In the genomic region with DNA sequence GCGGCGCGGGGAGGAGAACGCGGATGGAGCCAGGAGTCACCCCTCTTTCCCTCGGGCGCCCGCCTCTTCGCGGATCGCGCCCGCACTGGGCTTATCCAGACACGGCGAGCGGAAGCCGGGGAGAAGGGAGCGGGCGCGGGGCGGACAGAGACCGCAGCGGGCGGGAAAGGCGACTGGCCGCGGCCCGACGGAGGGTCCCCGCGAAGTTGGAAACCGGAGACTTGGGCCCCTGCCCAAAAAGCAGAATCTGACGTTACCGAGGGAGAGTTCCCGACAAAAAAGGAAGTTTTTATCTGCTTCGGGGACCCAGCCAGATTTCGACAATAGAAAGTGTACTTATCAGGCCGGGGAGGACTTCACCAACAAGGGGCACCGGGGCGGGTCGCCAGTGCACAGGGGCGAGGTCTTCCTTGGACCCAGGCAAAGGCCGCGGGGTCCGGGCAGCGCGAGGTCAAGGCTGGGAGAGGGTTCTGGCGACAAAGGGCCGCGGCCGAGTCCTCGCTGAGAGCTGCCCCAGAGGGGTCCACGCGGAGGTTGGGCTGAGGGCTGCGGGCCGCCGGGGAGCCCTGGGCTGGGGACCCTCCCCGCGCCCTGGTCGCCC, we compare ENCODE assay signal across 8 cellular contexts. TPM values are rescaled to one million over a fixed set of nuclear protein-coding genes. Genes with fewer than 3 reads are reported as not detected.
DNase-seq lines count a peak whose midpoint lies in the region; ATAC-seq, FAIRE-seq and TF ChIP-seq lines count a peak whose summit lies in the region.

No MANE protein-coding gene starts in this region.

- ATAC-seq in HCT116 (peak; percentile 12), HepG2 (peak; percentile 24), GM21786 (IDR thresholded peaks at IDR 0.05; ENCODE audit: unreplicated experiment) (no peak)

- no peaks in the 10 kb centered on the region for H3K9me2 ChIP-seq in HCT116 (ENCODE audit: insufficient read depth)

- peak overlapping the region; percentile 29; the same call in 1 of the 2 replicates for H3K27ac ChIP-seq in 22Rv1
- peak overlapping the region; percentile 80 for H3K27ac ChIP-seq in HCT116 (ENCODE audit: low read depth, low read length)
- peak overlapping the region; percentile 88 to 92 for H3K27ac ChIP-seq in breast epithelium
- no peak overlapping the region for H3K27ac ChIP-seq in HepG2 (ENCODE audit: extremely low read length, insufficient read depth, low read length)
- no peak overlapping the region for H3K27ac ChIP-seq in tibial artery

- H3K36me3 ChIP-seq in HCT116 (ENCODE audit: control insufficient read depth in 1 of 2, insufficient read depth in 2 of 2, low read length in 2 of 2) (no peaks in the 10 kb centered on the region), breast epithelium (no peaks in the 10 kb centered on the region), HepG2 (replicated peaks in 1 of 2; ENCODE audit: control insufficient read depth in 1 of 2, insufficient read depth in 2 of 2, low read length in 2 of 2) (no peaks in the 10 kb centered on the region), tibial artery (no peaks in the 10 kb centered on the region)

- intact Hi-C loops in HCT116 (cut with micrococcal nuclease), result no loop called here
- intact Hi-C loops in breast epithelium (cut with DNase I; ENCODE audit: low total_unique reads), result no loop called here
- intact Hi-C loops in HepG2 (cut with micrococcal nuclease; ENCODE audit: unreplicated experiment), result loop anchor here (5.0 kb wide), 1 partner anchor 33 kb away; no protein-coding TSS in a partner anchor
- intact Hi-C loops in tibial artery (cut with DNase I; ENCODE audit: low total_unique reads), result no loop called here

- CTCF ChIA-PET in HCT116 (lab: Charles Lee), result interaction anchor here (0.9 to 1.5 kb wide), 6 partner anchors 28 to 128 kb away, joined by 3 to 9 read pairs (median 4); no protein-coding TSS in a partner anchor
- CTCF ChIA-PET in HepG2 (lab: Yijun Ruan, JAX; ENCODE audit: low intra/inter-chr PET ratio, low total read pairs), result interaction anchor here (1.2 to 1.8 kb wide), 2 partner anchors 37 to 61 kb away, joined by 5 read pairs; no protein-coding TSS in a partner anchor

- TF ChIP-seq RAD21 in HCT116 (IDR thresholded peaks at IDR 0.05; ENCODE audit: low read depth) (no peak), HepG2 (CRISPR knock-in tag; IDR thresholded peaks at IDR 0.05) (no peak)

- no peaks in the 10 kb centered on the region for H3K9me3 ChIP-seq in HCT116 (ENCODE audit: control insufficient read depth in 1 of 2, insufficient read depth in 1 of 2, low read depth in 1 of 2, low read length in 2 of 2)
- H3K9me3 ChIP-seq in breast epithelium, result no peaks in the 10 kb centered on the region
- H3K9me3 ChIP-seq in HepG2 (ENCODE audit: low read length), result no peaks in the 10 kb centered on the region
- no peaks in the 10 kb centered on the region for H3K9me3 ChIP-seq in tibial artery

- peak overlapping the region; percentile 29 for H2AFZ ChIP-seq in HCT116 (ENCODE audit: low read depth, low read length, poor library complexity, severe bottlenecking)
- no peak overlapping the region for H2AFZ ChIP-seq in HepG2 (ENCODE audit: low read length)

- H3K79me2 ChIP-seq in HCT116 (ENCODE audit: insufficient read depth, low read length), result no peaks in the 10 kb centered on the region; the same call in 1 of the 2 replicates
- no peaks in the 10 kb centered on the region for H3K79me2 ChIP-seq in HepG2 (ENCODE audit: insufficient read depth, low read length)

- no peak for DNase-seq in HCT116 (ENCODE audit: low read depth, low spot score)
- no peak for DNase-seq in breast epithelium (ENCODE audit: low spot score in 2 of 2)
- DNase-seq in HepG2 (ENCODE audit: low spot score), result no peak
- DNase-seq in tibial artery, result no peak
- DNase-seq in NCI-H2107 (lab: John Stamatoyannopoulos, UW), result no peak
- no peak for DNase-seq in HPDE6-E6E7 (ENCODE audit: extremely low spot score)

- TF ChIP-seq EP300 in HepG2 (IDR thresholded peaks at IDR 0.05; ENCODE audit: low read depth in 2 of 2, low read length in 2 of 2) (no peak), HepG2 (CRISPR knock-in tag; IDR thresholded peaks at IDR 0.05; ENCODE audit: borderline replicate concordance) (no peak)

- RAD21 ChIA-PET in HCT116 (lab: Charles Lee; ENCODE audit: low non-redundant PET in 1 of 2, low total read pairs in 2 of 2, uncharacterized antibody in 2 of 2, unreplicated experiment in 2 of 2), result no interaction called here

- BruUV-seq in HCT116 (replicated peaks; lab: Mats Ljungman, UMichigan), result TSS peak; percentile 63
- no TSS peak for BruUV-seq in HepG2 (replicated peaks; lab: Mats Ljungman, UMichigan)

- H3K4me2 ChIP-seq in HCT116 (ENCODE audit: low read length) (peak overlapping the region; percentile 99), HepG2 (ENCODE audit: low read depth, low read length) (peak overlapping the region; percentile 73)

- in situ Hi-C loops in HepG2 (cut with HindIII; ENCODE audit: extremely low pct_ligation_motif_present, low pct_unique_long_range_greater_than_20kb), result no loop called here

- no peak for TF ChIP-seq POLR2A in HCT116 (IDR thresholded peaks at IDR 0.05; ENCODE audit: borderline replicate concordance, extremely low read depth, insufficient read depth, insufficient read length)
- TF ChIP-seq POLR2A in breast epithelium (IDR thresholded peaks at IDR 0.05), result no peak
- no peak for TF ChIP-seq POLR2A in HepG2 (IDR thresholded peaks at IDR 0.05; ENCODE audit: insufficient read depth in 1 of 2, low read depth in 2 of 2, low read length in 2 of 2)

- FAIRE-seq in HepG2 (lab: Jason Lieb, UNC), result no peak

- POLR2A ChIA-PET in HCT116 (lab: Charles Lee) (interaction anchor here (0.6 to 1.9 kb wide), 6 partner anchors 8 to 38 kb away, joined by 3 to 10 read pairs (median 8); no protein-coding TSS in a partner anchor), HepG2 (lab: Yijun Ruan, JAX) (interaction anchor here (1.0 to 3.2 kb wide), 9 partner anchors 9 to 87 kb away, joined by 3 to 19 read pairs (median 4); a partner anchor contains a TSS)

- H4K20me1 ChIP-seq in HCT116 (ENCODE audit: insufficient read depth) (no peaks in the 10 kb centered on the region), HepG2 (ENCODE audit: insufficient read depth, low read length) (no peaks in the 10 kb centered on the region)

- H3K4me3 ChIP-seq in HCT116 (replicated peaks in 1 of 2; ENCODE audit: low read depth in 1 of 2, low read length in 2 of 2) (peak overlapping the region; percentile 68 to 87), breast epithelium (peak overlapping the region; percentile 72 to 85 (median 76)), HepG2 (replicated peaks in 1 of 3; ENCODE audit: insufficient read depth in 1 of 3, low read depth in 2 of 3, low read length in 3 of 3) (peak overlapping the region; percentile 55 to 72 (median 58)), tibial artery (peak overlapping the region; percentile 46 to 63)

- H3K27me3 ChIP-seq in HCT116 (ENCODE audit: insufficient read depth, low read length), result no peaks in the 10 kb centered on the region
- peaks cover 3 to 5% of the 10 kb centered on the region in 2 donors for H3K27me3 ChIP-seq in breast epithelium
- peaks cover 11 to 44% of the 10 kb centered on the region in 2 experiments; a peak in 4 of 5 replicates for H3K27me3 ChIP-seq in HepG2 (ENCODE audit: control insufficient read depth in 1 of 2, insufficient read depth in 2 of 2, low read length in 2 of 2)
- peaks cover 0 to 49% of the 10 kb centered on the region in 2 donors for H3K27me3 ChIP-seq in tibial artery

- 40% methylated on average over 38 of the region's 60 CpGs for WGBS in HepG2 (ENCODE audit: low lambda C conversion rate)

- H3K9ac ChIP-seq in HCT116 (ENCODE audit: low read length), result peak overlapping the region; percentile 86
- H3K9ac ChIP-seq in HepG2 (ENCODE audit: insufficient read depth, low read depth, low read length), result no peak overlapping the region; the same call in 1 of the 2 replicates

- TF ChIP-seq CTCF in 22Rv1 (IDR thresholded peaks at IDR 0.05) (no peak), HCT116 (IDR thresholded peaks at IDR 0.05 in 2 of 3, conservative IDR thresholded peaks at IDR 0.05 in 1 of 3; ENCODE audit: borderline replicate concordance in 1 of 3, insufficient read depth in 1 of 3, low read depth in 2 of 3, low read length in 2 of 3) (no peak), breast epithelium (IDR thresholded peaks at IDR 0.05) (no peak), HepG2 (CRISPR knock-in tag; IDR thresholded peaks at IDR 0.05) (no peak), tibial artery (IDR thresholded peaks at IDR 0.05) (no peak)

- H3K4me1 ChIP-seq in HCT116 (ENCODE audit: control insufficient read depth in 1 of 2, insufficient read depth in 2 of 2, low read length in 2 of 2) (peaks cover 21 to 45% of the 10 kb centered on the region in 2 experiments), breast epithelium (peaks cover 0 to 7% of the 10 kb centered on the region in 2 donors), HepG2 (ENCODE audit: insufficient read depth, low read length) (peaks cover 56% of the 10 kb centered on the region), tibial artery (peaks cover 4 to 25% (median 19%) of the 10 kb centered on the region in 4 donors)

RNA-seq across cellular contexts. Expression of gene ST6GALNAC2, which starts 0.5 kb away (rescaled TPM):
- 14.7 TPM for total RNA-seq in HCT116 (2021; ENCODE audit: unreplicated experiment)
- 11.4 and 13.8 TPM in 2 replicates for polyA plus RNA-seq in HCT116 (2012)
- total RNA-seq in breast epithelium, result 10 to 100 TPM; 10.5 to 39.8 (median 12.0) TPM
- 0.49 and 0.84 TPM in 2 replicates for total RNA-seq in HepG2 (2016; rRNA removed; fragmentation: Illumina TruSeq; extraction: Trizol)
- 0.35 and 0.51 TPM in 2 replicates for total RNA-seq in HepG2 (2016; cell fraction: cytosol; rRNA removed; fragmentation: Illumina TruSeq; extraction: Trizol; ENCODE audit: low read depth)
- 0.13 and 0.39 TPM in 2 replicates for total RNA-seq in HepG2 (2016; cell fraction: insoluble cytoplasmic fraction; rRNA removed; fragmentation: Illumina TruSeq; extraction: Trizol)
- total RNA-seq in HepG2 (2016; cell fraction: membrane; rRNA removed; fragmentation: Illumina TruSeq; extraction: Trizol), result 0.77 and 0.79 TPM in 2 replicates
- 0.68 and 0.97 TPM in 2 replicates for total RNA-seq in HepG2 (2016; cell fraction: nucleus; rRNA removed; fragmentation: Illumina TruSeq; extraction: Trizol)
- 0.12 and 0.30 TPM in 2 replicates for polyA plus RNA-seq in HepG2 (2011; rRNA removed)
- polyA plus RNA-seq in HepG2 (2011; cell fraction: cytosol; rRNA removed), result 0.24 and 0.50 TPM in 2 replicates
- 0.43 TPM in 2 replicates for polyA plus RNA-seq in HepG2 (2011; cell fraction: nucleus; rRNA removed)
- 0.16 TPM in 1 of 2 replicates, not detected in the other for polyA plus RNA-seq in HepG2 (2012)
- 0.34 and 0.45 TPM in 2 replicates for polyA plus RNA-seq in HepG2 (2016; cell fraction: cytosol; fragmentation: Illumina TruSeq; extraction: Trizol; ENCODE audit: low read depth)
- 0.56 and 0.64 TPM in 2 replicates for polyA plus RNA-seq in HepG2 (2016; cell fraction: insoluble cytoplasmic fraction; fragmentation: Illumina TruSeq; extraction: Trizol; ENCODE audit: low read depth)
- polyA plus RNA-seq in HepG2 (2016; cell fraction: membrane; fragmentation: Illumina TruSeq; extraction: Trizol; ENCODE audit: low read depth), result 0.62 and 0.69 TPM in 2 replicates
- 1.0 and 1.6 TPM in 2 replicates for polyA plus RNA-seq in HepG2 (2016; cell fraction: nucleus; fragmentation: Illumina TruSeq; extraction: Trizol; ENCODE audit: insufficient read depth, low read depth)
- polyA minus RNA-seq in HepG2 (2011; rRNA and poly(A)+ RNA removed; ENCODE audit: low replicate concordance), result 0.34 and 1.1 TPM in 2 replicates
- not detected in 2 replicates for polyA minus RNA-seq in HepG2 (2011; cell fraction: cytosol; rRNA and poly(A)+ RNA removed)
- polyA minus RNA-seq in HepG2 (2011; cell fraction: nucleus; rRNA and poly(A)+ RNA removed), result not detected in 2 replicates

RNA-seq across cellular contexts. Expression of gene PRCD, which starts 45.3 kb away (rescaled TPM):
- total RNA-seq in HCT116 (2021; ENCODE audit: unreplicated experiment) (not detected), breast epithelium (1 to 10 TPM; 1.5 to 7.2 (median 4.9) TPM), HepG2 (2016; rRNA removed; fragmentation: Illumina TruSeq; extraction: Trizol) (0.52 TPM in 1 of 2 replicates, not detected in the other)
- 0.39 and 0.62 TPM in 2 replicates for polyA plus RNA-seq in HCT116 (2012)
- not detected in 2 replicates for total RNA-seq in HepG2 (2016; cell fraction: cytosol; rRNA removed; fragmentation: Illumina TruSeq; extraction: Trizol; ENCODE audit: low read depth)
- total RNA-seq in HepG2 (2016; cell fraction: insoluble cytoplasmic fraction; rRNA removed; fragmentation: Illumina TruSeq; extraction: Trizol), result 0.36 and 0.48 TPM in 2 replicates
- not detected in 2 replicates for total RNA-seq in HepG2 (2016; cell fraction: membrane; rRNA removed; fragmentation: Illumina TruSeq; extraction: Trizol)
- not detected in 2 replicates for total RNA-seq in HepG2 (2016; cell fraction: nucleus; rRNA removed; fragmentation: Illumina TruSeq; extraction: Trizol)
- polyA plus RNA-seq in HepG2 (2011; rRNA removed), result 0.35 and 0.51 TPM in 2 replicates
- polyA plus RNA-seq in HepG2 (2011; cell fraction: cytosol; rRNA removed), result not detected in 2 replicates
- 0.06 TPM in 1 of 2 replicates, not detected in the other for polyA plus RNA-seq in HepG2 (2011; cell fraction: nucleus; rRNA removed)
- polyA plus RNA-seq in HepG2 (2012), result 0.61 and 0.71 TPM in 2 replicates
- polyA plus RNA-seq in HepG2 (2016; cell fraction: cytosol; fragmentation: Illumina TruSeq; extraction: Trizol; ENCODE audit: low read depth), result 0.25 TPM in 1 of 2 replicates, not detected in the other
- not detected in 2 replicates for polyA plus RNA-seq in HepG2 (2016; cell fraction: insoluble cytoplasmic fraction; fragmentation: Illumina TruSeq; extraction: Trizol; ENCODE audit: low read depth)
- not detected in 2 replicates for polyA plus RNA-seq in HepG2 (2016; cell fraction: membrane; fragmentation: Illumina TruSeq; extraction: Trizol; ENCODE audit: low read depth)
- polyA plus RNA-seq in HepG2 (2016; cell fraction: nucleus; fragmentation: Illumina TruSeq; extraction: Trizol; ENCODE audit: insufficient read depth, low read depth), result not detected in 2 replicates
- 0.70 TPM in 1 of 2 replicates, not detected in the other for polyA minus RNA-seq in HepG2 (2011; rRNA and poly(A)+ RNA removed; ENCODE audit: low replicate concordance)
- polyA minus RNA-seq in HepG2 (2011; cell fraction: cytosol; rRNA and poly(A)+ RNA removed), result not detected in 2 replicates
- not detected in 2 replicates for polyA minus RNA-seq in HepG2 (2011; cell fraction: nucleus; rRNA and poly(A)+ RNA removed)

RNA-seq across cellular contexts. Expression of gene CYGB, which starts 47.6 kb away (rescaled TPM):
- 0.66 TPM for total RNA-seq in HCT116 (2021; ENCODE audit: unreplicated experiment)
- 0.22 and 0.36 TPM in 2 replicates for polyA plus RNA-seq in HCT116 (2012)
- total RNA-seq in breast epithelium, result 10 to 100 TPM in 2 of 3 donors, 1 to 10 TPM in 1; 5.9 to 37.4 (median 27.2) TPM
- total RNA-seq in HepG2 (2016; rRNA removed; fragmentation: Illumina TruSeq; extraction: Trizol), result 27.1 and 28.9 TPM in 2 replicates
- total RNA-seq in HepG2 (2016; cell fraction: cytosol; rRNA removed; fragmentation: Illumina TruSeq; extraction: Trizol; ENCODE audit: low read depth), result 5.2 and 8.2 TPM in 2 replicates
- 25.6 and 28.4 TPM in 2 replicates for total RNA-seq in HepG2 (2016; cell fraction: insoluble cytoplasmic fraction; rRNA removed; fragmentation: Illumina TruSeq; extraction: Trizol)
- total RNA-seq in HepG2 (2016; cell fraction: membrane; rRNA removed; fragmentation: Illumina TruSeq; extraction: Trizol), result 16.6 and 21.7 TPM in 2 replicates
- total RNA-seq in HepG2 (2016; cell fraction: nucleus; rRNA removed; fragmentation: Illumina TruSeq; extraction: Trizol), result 14.7 and 17.2 TPM in 2 replicates
- polyA plus RNA-seq in HepG2 (2011; rRNA removed), result 18.9 and 23.3 TPM in 2 replicates
- polyA plus RNA-seq in HepG2 (2011; cell fraction: cytosol; rRNA removed), result 19.3 and 25.5 TPM in 2 replicates
- polyA plus RNA-seq in HepG2 (2011; cell fraction: nucleus; rRNA removed), result 17.6 and 23.0 TPM in 2 replicates
- polyA plus RNA-seq in HepG2 (2012), result 20.2 and 20.5 TPM in 2 replicates
- 6.2 and 7.9 TPM in 2 replicates for polyA plus RNA-seq in HepG2 (2016; cell fraction: cytosol; fragmentation: Illumina TruSeq; extraction: Trizol; ENCODE audit: low read depth)
- 28.7 and 30.6 TPM in 2 replicates for polyA plus RNA-seq in HepG2 (2016; cell fraction: insoluble cytoplasmic fraction; fragmentation: Illumina TruSeq; extraction: Trizol; ENCODE audit: low read depth)
- 21.0 and 21.3 TPM in 2 replicates for polyA plus RNA-seq in HepG2 (2016; cell fraction: membrane; fragmentation: Illumina TruSeq; extraction: Trizol; ENCODE audit: low read depth)
- polyA plus RNA-seq in HepG2 (2016; cell fraction: nucleus; fragmentation: Illumina TruSeq; extraction: Trizol; ENCODE audit: insufficient read depth, low read depth), result 24.9 and 26.1 TPM in 2 replicates
- 0.26 and 16.8 TPM in 2 replicates for polyA minus RNA-seq in HepG2 (2011; rRNA and poly(A)+ RNA removed; ENCODE audit: low replicate concordance)
- polyA minus RNA-seq in HepG2 (2011; cell fraction: cytosol; rRNA and poly(A)+ RNA removed), result 9.7 and 11.8 TPM in 2 replicates
- 12.9 and 17.7 TPM in 2 replicates for polyA minus RNA-seq in HepG2 (2011; cell fraction: nucleus; rRNA and poly(A)+ RNA removed)

RNA-seq across cellular contexts. Expression of gene ST6GALNAC1, which starts 58.4 kb away (rescaled TPM):
- total RNA-seq in HCT116 (2021; ENCODE audit: unreplicated experiment), result not detected
- polyA plus RNA-seq in HCT116 (2012), result 0.12 and 0.30 TPM in 2 replicates
- 1 to 10 TPM; 1.3 to 1.6 (median 1.3) TPM for total RNA-seq in breast epithelium
- total RNA-seq in HepG2 (2016; rRNA removed; fragmentation: Illumina TruSeq; extraction: Trizol), result not detected in 2 replicates
- total RNA-seq in HepG2 (2016; cell fraction: cytosol; rRNA removed; fragmentation: Illumina TruSeq; extraction: Trizol; ENCODE audit: low read depth), result not detected in 2 replicates
- total RNA-seq in HepG2 (2016; cell fraction: insoluble cytoplasmic fraction; rRNA removed; fragmentation: Illumina TruSeq; extraction: Trizol), result not detected in 2 replicates
- not detected in 2 replicates for total RNA-seq in HepG2 (2016; cell fraction: membrane; rRNA removed; fragmentation: Illumina TruSeq; extraction: Trizol)
- total RNA-seq in HepG2 (2016; cell fraction: nucleus; rRNA removed; fragmentation: Illumina TruSeq; extraction: Trizol), result not detected in 2 replicates
- not detected in 2 replicates for polyA plus RNA-seq in HepG2 (2011; rRNA removed)
- not detected in 2 replicates for polyA plus RNA-seq in HepG2 (2011; cell fraction: cytosol; rRNA removed)
- polyA plus RNA-seq in HepG2 (2011; cell fraction: nucleus; rRNA removed), result not detected in 2 replicates
- not detected in 2 replicates for polyA plus RNA-seq in HepG2 (2012)
- not detected in 2 replicates for polyA plus RNA-seq in HepG2 (2016; cell fraction: cytosol; fragmentation: Illumina TruSeq; extraction: Trizol; ENCODE audit: low read depth)
- polyA plus RNA-seq in HepG2 (2016; cell fraction: insoluble cytoplasmic fraction; fragmentation: Illumina TruSeq; extraction: Trizol; ENCODE audit: low read depth), result not detected in 2 replicates
- polyA plus RNA-seq in HepG2 (2016; cell fraction: membrane; fragmentation: Illumina TruSeq; extraction: Trizol; ENCODE audit: low read depth), result not detected in 2 replicates
- polyA plus RNA-seq in HepG2 (2016; cell fraction: nucleus; fragmentation: Illumina TruSeq; extraction: Trizol; ENCODE audit: insufficient read depth, low read depth), result not detected in 2 replicates
- polyA minus RNA-seq in HepG2 (2011; rRNA and poly(A)+ RNA removed; ENCODE audit: low replicate concordance), result 0.36 and 9.8 TPM in 2 replicates
- not detected in 2 replicates for polyA minus RNA-seq in HepG2 (2011; cell fraction: cytosol; rRNA and poly(A)+ RNA removed)
- polyA minus RNA-seq in HepG2 (2011; cell fraction: nucleus; rRNA and poly(A)+ RNA removed), result not detected in 2 replicates

Comparison
In these comparisons a context has a peak if more than half of its experiments do, and no peak if none do; other contexts are left out.
1. H3K27ac ChIP-seq: peak in 22Rv1 (single experiment), HCT116 (single experiment) and breast epithelium (2 of 2); none in HepG2 (single experiment) and tibial artery (0 of 2).
2. Peak in every context shown above with its lines, with median percentiles within 50 percentile points of each other: H3K4me3 ChIP-seq.